ENCODE assay signal across 8 cellular contexts in the genomic region with DNA sequence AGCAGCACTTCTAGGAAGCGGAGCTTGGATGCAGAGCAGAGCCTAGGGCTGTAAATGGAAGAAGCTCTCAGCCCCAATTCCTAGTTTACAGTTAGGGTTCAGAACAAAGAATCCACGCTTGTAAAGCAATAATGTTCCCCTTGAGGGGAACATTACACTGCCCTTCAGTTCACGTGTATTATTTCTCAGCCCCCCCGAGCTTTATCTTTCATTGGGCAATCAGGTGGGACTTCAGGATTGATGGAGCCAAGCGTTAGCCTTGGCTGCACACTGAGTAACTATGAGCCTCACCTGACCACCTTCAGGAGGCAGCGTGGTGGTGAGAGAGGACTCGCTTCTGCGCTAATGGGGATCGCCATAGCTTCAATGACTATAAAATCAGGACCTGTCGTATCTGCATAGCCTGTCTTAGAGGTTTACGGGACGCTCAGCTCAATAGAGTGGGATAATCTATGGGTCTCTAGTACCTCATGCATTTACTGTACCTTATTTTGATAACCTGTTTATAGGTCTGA.
DNase-seq lines count a peak whose midpoint lies in the region; ATAC-seq and TF ChIP-seq lines count a peak whose summit lies in the region.

No MANE protein-coding gene starts in this region.

- POLR2A ChIA-PET in Caco-2 (lab: Charles Lee): no interaction called here

- intact Hi-C loops in Caco-2 (cut with micrococcal nuclease; ENCODE audit: unreplicated experiment): no loop called here

- TF ChIP-seq POLR2A in Peyer's patch (IDR thresholded peaks at IDR 0.05): no peak

- ATAC-seq in omental fat pad (ENCODE audit: low FRiP score) (peak; percentile 57), HG03175 (IDR thresholded peaks at IDR 0.05; ENCODE audit: unreplicated experiment) (no peak)

- DNase-seq in Caco-2 (no peak), Peyer's patch (no peak), fibroblast of pulmonary artery (ENCODE audit: low read depth) (no peak), omental fat pad (ENCODE audit: low spot score) (no peak), GF-D8 (lab: John Stamatoyannopoulos, UW) (no peak)
- no peak for DNase-seq in stimulated activated CD4-positive, alpha-beta T cell treated with anti-CD3 and anti-CD28 coated beads, Interleukin-2, amount 100 ng/mL, for 24 hours
- DNase-seq in activated CD8-positive, alpha-beta memory T cell treated with anti-CD3 and anti-CD28 coated beads for 24 hours: no peak

- no peak for TF ChIP-seq CTCF in Caco-2 (IDR thresholded peaks at IDR 0.05; ENCODE audit: insufficient read depth in 1 of 2, low read depth in 1 of 2, low read length in 1 of 2, severe bottlenecking in 1 of 2, unreplicated experiment in 1 of 2)
- no peak for TF ChIP-seq CTCF in Peyer's patch (IDR thresholded peaks at IDR 0.05)
- TF ChIP-seq CTCF in fibroblast of pulmonary artery (IDR thresholded peaks at IDR 0.05; ENCODE audit: low read length, missing control alignments): no peak
- TF ChIP-seq CTCF in omental fat pad (IDR thresholded peaks at IDR 0.05): no peak

- H3K4me1 Mint-ChIP-seq in Caco-2 (ENCODE audit: low read depth, unreplicated experiment): no peaks in the 10 kb centered on the region

- peak overlapping the region in 1 of 4 donors; percentile 39 for H3K27ac ChIP-seq in Peyer's patch

- no peaks in the 10 kb centered on the region for H3K9me3 Mint-ChIP-seq in Caco-2 (ENCODE audit: unreplicated experiment)

- no peaks in the 10 kb centered on the region for H3K36me3 ChIP-seq in Caco-2 (ENCODE audit: control insufficient read depth, insufficient read depth, low read length)
- no peaks in the 10 kb centered on the region for H3K36me3 ChIP-seq in Peyer's patch

- no peaks in the 10 kb centered on the region for H3K9me3 ChIP-seq in Caco-2
- H3K9me3 ChIP-seq in Peyer's patch: no peaks in the 10 kb centered on the region

- H3K4me1 ChIP-seq in Caco-2: 0 out of 2 replicates have a peak, but pooled peaks cover 9% of the 10 kb centered on the region
- no peaks in the 10 kb centered on the region for H3K4me1 ChIP-seq in Peyer's patch

- CTCF ChIA-PET in Caco-2 (lab: Charles Lee): interaction anchor here (0.6 to 1.1 kb wide), 4 partner anchors 11 to 324 kb away, joined by 3 to 4 read pairs (median 3); no protein-coding TSS in a partner anchor

- no peaks in the 10 kb centered on the region for H3K27me3 Mint-ChIP-seq in Caco-2 (ENCODE audit: insufficient read depth, unreplicated experiment)

- peak overlapping the region; percentile 53 for H3K27ac Mint-ChIP-seq in Caco-2 (ENCODE audit: unreplicated experiment)

- H3K27me3 ChIP-seq in Caco-2 (replicated peaks; ENCODE audit: control insufficient read depth, insufficient read depth, low read length) (no peaks in the 10 kb centered on the region), Peyer's patch (no peaks in the 10 kb centered on the region)

- no TSS peak for BruUV-seq in Caco-2 (replicated peaks; lab: Mats Ljungman, UMichigan)

- no peaks in the 10 kb centered on the region for H3K36me3 Mint-ChIP-seq in Caco-2 (ENCODE audit: insufficient read depth, unreplicated experiment)

- peak overlapping the region; percentile 78 for H3K4me3 Mint-ChIP-seq in Caco-2 (ENCODE audit: unreplicated experiment)

- H3K4me3 ChIP-seq in Caco-2 (ENCODE audit: low read depth, low read length) (peak overlapping the region; percentile 32), Peyer's patch (peak overlapping the region in 3 of 4 donors; percentile 36 to 72 (median 60)), fibroblast of pulmonary artery (replicated peaks; ENCODE audit: low read depth, low read length) (peak overlapping the region; percentile 80)
